20 cellular contexts compared by ENCODE assay signal in the genomic region with DNA sequence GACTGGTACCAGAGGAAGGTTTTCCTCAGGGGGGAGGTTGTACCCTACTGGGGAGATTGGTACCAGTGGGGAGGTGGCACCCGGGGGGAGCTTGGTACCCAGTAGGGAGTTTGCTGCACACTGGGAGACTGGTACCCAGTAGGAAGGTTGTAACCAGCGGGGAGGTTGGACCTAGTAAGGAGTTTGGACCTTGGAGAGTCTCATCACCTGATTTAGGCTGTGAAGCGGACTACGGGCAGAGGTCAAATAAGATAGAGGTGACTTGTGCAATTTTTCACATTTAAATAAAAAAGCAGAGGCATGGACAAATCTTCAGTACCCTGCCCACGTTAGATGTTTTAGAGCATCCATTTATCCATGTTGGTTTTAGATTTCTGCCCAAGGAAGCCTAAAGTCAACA.
"Had no signal": no experiment of that assay in that cellular context is flagged by ENCODE, and none has a peak within 500 bp of the region (broad histone marks: within the 10 kb centered on the region; RNA-seq: fewer than 3 reads in every experiment).

No MANE protein-coding gene starts in this region.

- H3K9me3 ChIP-seq: colonic mucosa, gastroesophageal sphincter, lower lobe of right lung, thoracic aorta, uterus had no signal

- H3K4me1 ChIP-seq: colonic mucosa, gastroesophageal sphincter, uterus had no signal

- ATAC-seq: gastroesophageal sphincter; lower lobe of right lung; naive thymus-derived CD4-positive, alpha-beta T cell; right cardiac atrium; stimulated activated naive CD8-positive, alpha-beta T cell treated with anti-CD3 and anti-CD28 coated beads, Interleukin-15, Interleukin-2, amounts not matched to agents 100 U/mL and 50 U/mL, for 24 hours had no signal

- H3K4me3 ChIP-seq: colonic mucosa, gastroesophageal sphincter, lower lobe of right lung, thoracic aorta, uterus had no signal

- DNase-seq: activated CD4-positive, alpha-beta memory T cell treated with anti-CD3 and anti-CD28 coated beads, Interleukin-2, amount 10 ng/mL, durations not matched to agents 7 days and 5 days; activated CD4-positive, alpha-beta T cell treated with anti-CD3 and anti-CD28 coated beads, Interleukin-2, amount 10 ng/mL, durations not matched to agents 24 days and 14 days; activated CD4-positive, CD25-positive, alpha-beta regulatory T cell treated with anti-CD3 and anti-CD28 coated beads, Interleukin-2, amount 50 U/mL, for 72 hours; activated CD8-positive, alpha-beta memory T cell treated with anti-CD3 and anti-CD28 coated beads, Interleukin-2, amount 50 U/mL, for 48 hours; activated T-cell treated with anti-CD3 and anti-CD28 coated beads, Interleukin-2, amount 50 U/mL, for 24 hours; colonic mucosa; effector CD8-positive, alpha-beta T cell; erythroblast; hippocampal formation; kidney; lower lobe of right lung; naive thymus-derived CD4-positive, alpha-beta T cell; right cardiac atrium; stimulated activated CD4-positive, alpha-beta T cell treated with anti-CD3 and anti-CD28 coated beads, Interleukin-12 subunit alpha, Interleukin-12 subunit beta, amount 100 ng/mL, for 4 hours; stimulated activated CD4-positive, alpha-beta T cell treated with anti-CD3 and anti-CD28 coated beads, Interleukin-4, amount 100 ng/mL, for 1 hour; stimulated activated naive CD8-positive, alpha-beta T cell treated with anti-CD3 and anti-CD28 coated beads, Interleukin-15, Interleukin-2, amounts not matched to agents 100 U/mL and 50 U/mL, for 24 hours; T-helper 2 cell; uterus had no signal

- H3K36me3 ChIP-seq: colonic mucosa, gastroesophageal sphincter, lower lobe of right lung, thoracic aorta, uterus had no signal

- H3K27me3 ChIP-seq: colonic mucosa, gastroesophageal sphincter, uterus had no signal

- H3K27ac ChIP-seq: colonic mucosa, gastroesophageal sphincter, lower lobe of right lung, thoracic aorta, uterus had no signal
